Comparison of ENCODE assay signal across 21 cellular contexts in the genomic region with DNA sequence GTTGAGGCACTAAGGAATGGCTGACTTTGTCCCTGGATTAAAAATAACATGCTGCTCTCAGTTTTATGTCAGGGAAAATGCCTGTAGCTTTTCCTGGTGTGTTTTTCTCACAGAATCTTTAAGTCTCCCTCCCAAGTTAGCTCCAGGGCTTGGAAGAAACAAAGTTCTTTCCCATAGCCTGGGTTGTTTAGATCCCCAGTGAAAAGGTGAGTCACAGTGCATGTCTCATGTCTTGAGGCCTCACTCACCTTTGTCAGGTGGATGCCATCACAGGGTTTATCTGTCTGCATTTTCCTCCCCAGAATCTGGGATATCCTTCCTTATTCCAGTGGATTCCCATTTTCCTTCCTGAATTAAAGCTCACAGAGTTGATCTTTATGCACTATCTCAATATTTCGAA.
DNase-seq lines count a peak whose midpoint lies in the region; ATAC-seq, FAIRE-seq and TF ChIP-seq lines count a peak whose summit lies in the region.
"Had no signal": no experiment of that assay in that cellular context is flagged by ENCODE, and none has a peak within 500 bp of the region (broad histone marks: within the 10 kb centered on the region; RNA-seq: fewer than 3 reads in every experiment).

No MANE protein-coding gene starts in this region.

- H3K79me2 ChIP-seq in Karpas-422 (ENCODE audit: low read length): no peaks in the 10 kb centered on the region

- H3K9me3 ChIP-seq in Karpas-422 (ENCODE audit: low read length): no peaks in the 10 kb centered on the region
- H3K9me3 ChIP-seq: BLaER1, HAP-1 had no signal

- no peaks in the 10 kb centered on the region for H3K4me1 ChIP-seq in Karpas-422 (ENCODE audit: low read length)
- H3K4me1 ChIP-seq: BLaER1, HAP-1 had no signal

- DNase-seq in Karpas-422: no peak
- peak; percentile 23 for DNase-seq in bronchial epithelial cell (ENCODE audit: low read depth)
- DNase-seq in islet precursor cell: peak; percentile 63
- DNase-seq in germinal center (ENCODE audit: low spot score): no peak
- DNase-seq in T-cell: no peak
- DNase-seq: CD4-positive, CD25-positive, alpha-beta regulatory T cell; CD8-positive, alpha-beta memory T cell; DMS 273 treated with DMSO at 0.1 percent for 48 hours; DMS79; EL; GDM1; GOT3; HFFc6 had no signal

- no peaks in the 10 kb centered on the region for H3K27me3 Mint-ChIP-seq in T-cell
- H3K27me3 Mint-ChIP-seq: B cell; CD4-positive, CD25-positive, alpha-beta regulatory T cell; CD8-positive, alpha-beta memory T cell had no signal

- no peak overlapping the region for H3K27ac ChIP-seq in Karpas-422 (ENCODE audit: low read length)
- H3K27ac ChIP-seq: BLaER1, C4-2B had no signal

- H3K9me2 ChIP-seq in Karpas-422 (replicated peaks; ENCODE audit: insufficient read depth, low read length): no peaks in the 10 kb centered on the region

- no peak for FAIRE-seq in bronchial epithelial cell (lab: Jason Lieb, UNC)
- FAIRE-seq: D721Med, GM12878, H54 had no signal

- CTCF ChIA-PET in T-cell (lab: Charles Lee): no interaction called here

- H3K36me3 ChIP-seq in Karpas-422 (ENCODE audit: insufficient read depth, low read length): no peaks in the 10 kb centered on the region
- H3K36me3 ChIP-seq in bronchial epithelial cell (ENCODE audit: control insufficient read depth, insufficient read depth, low read length): no peaks in the 10 kb centered on the region
- H3K36me3 ChIP-seq: BLaER1, HAP-1 had no signal

- H3K9ac ChIP-seq in Karpas-422 (ENCODE audit: low read length): no peak overlapping the region
- H3K9ac ChIP-seq: BLaER1 had no signal

- H3K4me2 ChIP-seq in Karpas-422 (ENCODE audit: low read depth, low read length, poor library complexity, severe bottlenecking): no peak overlapping the region
- H3K4me2 ChIP-seq: BLaER1 had no signal

- no peaks in the 10 kb centered on the region for H3K36me3 Mint-ChIP-seq in T-cell
- H3K36me3 Mint-ChIP-seq: CD4-positive, CD25-positive, alpha-beta regulatory T cell; CD8-positive, alpha-beta memory T cell had no signal

- ATAC-seq in HG02938 (IDR thresholded peaks at IDR 0.05; ENCODE audit: unreplicated experiment): no peak
- ATAC-seq in T-cell (replicated peaks in 1 of 4): no peak
- ATAC-seq: GM12878 had no signal

- H3K4me1 Mint-ChIP-seq in T-cell: no peaks in the 10 kb centered on the region
- H3K4me1 Mint-ChIP-seq: B cell; CD8-positive, alpha-beta memory T cell had no signal

- H3K27me3 ChIP-seq in Karpas-422 (ENCODE audit: low read length) (no peaks in the 10 kb centered on the region), bronchial epithelial cell (ENCODE audit: control insufficient read depth, insufficient read depth, low read length) (no peaks in the 10 kb centered on the region)
- H3K27me3 ChIP-seq: BLaER1 had no signal

- H3K4me3 Mint-ChIP-seq in T-cell: no peak overlapping the region
- H3K4me3 Mint-ChIP-seq: B cell; CD4-positive, CD25-positive, alpha-beta regulatory T cell; CD8-positive, alpha-beta memory T cell; HFFc6 had no signal

- H3K9me3 Mint-ChIP-seq in T-cell: peaks cover 1 to 22% (median 20%) of the 10 kb centered on the region in 3 donors
- H3K9me3 Mint-ChIP-seq: HFFc6 had no signal

- POLR2A ChIA-PET in T-cell (lab: Charles Lee): no interaction called here

- no peak overlapping the region for H3K27ac Mint-ChIP-seq in T-cell
- H3K27ac Mint-ChIP-seq: B cell; CD4-positive, CD25-positive, alpha-beta regulatory T cell; CD8-positive, alpha-beta memory T cell; HFFc6 had no signal

- no peak overlapping the region for H3K4me3 ChIP-seq in Karpas-422 (ENCODE audit: low read length)
- H3K4me3 ChIP-seq in bronchial epithelial cell (ENCODE audit: low read depth, low read length): no peak overlapping the region
- H3K4me3 ChIP-seq: BLaER1, GM12878, HAP-1 had no signal

- H2AFZ ChIP-seq in Karpas-422 (ENCODE audit: low read length): 0 out of 2 replicates have a peak overlapping the region, but pooled peaks have one; percentile 0

- TF ChIP-seq CTCF in bronchial epithelial cell (IDR thresholded peaks at IDR 0.05; ENCODE audit: insufficient read depth, low read length, severe bottlenecking): no peak

- no peaks in the 10 kb centered on the region for H4K20me1 ChIP-seq in Karpas-422 (ENCODE audit: insufficient read depth, low read depth, low read length)
- H4K20me1 ChIP-seq: BLaER1 had no signal

Comparison
In these comparisons a context has a peak if more than half of its experiments do, and no peak if none do; other contexts are left out.
1. DNase-seq: peak in bronchial epithelial cell (single experiment) and islet precursor cell (single experiment); none in Karpas-422 (single experiment), germinal center (single experiment) and T-cell (0 of 34).